In the genomic region with DNA sequence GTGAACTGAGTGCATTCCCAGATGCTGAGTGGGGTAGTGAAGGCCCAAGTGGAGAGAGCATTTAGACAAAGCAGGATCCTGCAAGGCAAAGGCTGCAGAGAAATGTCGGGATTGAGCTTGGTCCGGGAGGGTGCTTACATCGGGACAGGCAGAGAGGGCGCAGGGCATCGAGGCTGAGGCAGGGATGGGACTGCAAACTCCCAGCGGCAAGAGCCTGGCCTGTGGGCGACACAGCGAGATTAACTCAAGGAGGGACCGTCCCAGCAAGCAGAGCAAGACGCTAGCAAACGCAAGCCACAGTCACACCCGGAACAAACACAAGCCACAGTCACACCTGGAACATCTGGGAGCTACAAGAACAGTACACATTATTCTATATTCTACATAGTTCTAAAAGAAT, we compare ENCODE assay signal across 33 cellular contexts.
"Had no signal": no experiment of that assay in that cellular context is flagged by ENCODE, and none has a peak within 500 bp of the region (broad histone marks: within the 10 kb centered on the region; RNA-seq: fewer than 3 reads in every experiment).

No MANE protein-coding gene starts in this region.

- H3K9me3 ChIP-seq: gastrocnemius medialis had no signal

- H3K9me3 Mint-ChIP-seq: activated CD4-positive, alpha-beta memory T cell treated with anti-CD3 and anti-CD28 coated beads for 36 hours; activated CD4-positive, alpha-beta T cell treated with anti-CD3 and anti-CD28 coated beads, Interleukin-2, amount 10 ng/mL, durations not matched to agents 24 days and 14 days; activated T-helper 1 cell treated with anti-CD3 and anti-CD28 coated beads, Interleukin-12 subunit alpha, Interleukin-12 subunit beta, Interleukin-2, Interleukin-4 antibody, amounts not matched to agents 30 ng/mL and 10 ng/mL and 1 ng/mL, durations not matched to agents 14 hours and 24 hours and 36 hours; activated T-helper 2 cell treated with anti-CD3 and anti-CD28 coated beads, Interferon-gamma antibody, Interleukin-2, Interleukin-4, amounts not matched to agents 10 μg/mL and 5 μg/mL and 100 μg/mL, durations not matched to agents 14 hours and 24 hours and 36 hours; effector memory CD8-positive, alpha-beta T cell had no signal

- FAIRE-seq: astrocyte, bronchial epithelial cell had no signal

- H3K27ac ChIP-seq: brain microvascular endothelial cell, esophagus muscularis mucosa, foreskin keratinocyte, gastrocnemius medialis had no signal

- ATAC-seq: activated CD4-positive, alpha-beta T cell treated with anti-CD3 and anti-CD28 coated beads for 36 hours; activated CD8-positive, alpha-beta memory T cell treated with anti-CD3 and anti-CD28 coated beads, Interleukin-2, amount 10 ng/mL, durations not matched to agents 7 days and 5 days; activated CD8-positive, alpha-beta T cell treated with anti-CD3 and anti-CD28 coated beads, Interleukin-2, amount 10 ng/mL, durations not matched to agents 7 days and 5 days; effector memory CD8-positive, alpha-beta T cell; foreskin keratinocyte; gastrocnemius medialis had no signal

- H3K27me3 ChIP-seq: brain microvascular endothelial cell, foreskin keratinocyte, gastrocnemius medialis had no signal

- H3K4me1 ChIP-seq: esophagus muscularis mucosa, foreskin keratinocyte, gastrocnemius medialis had no signal

- H3K36me3 Mint-ChIP-seq: activated CD4-positive, alpha-beta memory T cell treated with anti-CD3 and anti-CD28 coated beads for 36 hours; activated CD8-positive, alpha-beta memory T cell treated with anti-CD3 and anti-CD28 coated beads, Interleukin-2, amount 10 ng/mL, durations not matched to agents 7 days and 5 days; activated naive CD8-positive, alpha-beta T cell had no signal

- H3K4me3 Mint-ChIP-seq: activated CD4-positive, alpha-beta memory T cell treated with anti-CD3 and anti-CD28 coated beads for 36 hours; activated CD4-positive, alpha-beta T cell treated with anti-CD3 and anti-CD28 coated beads for 36 hours; activated CD4-positive, alpha-beta T cell treated with anti-CD3 and anti-CD28 coated beads, Interleukin-2, amount 10 ng/mL, durations not matched to agents 24 days and 14 days; activated CD8-positive, alpha-beta memory T cell treated with anti-CD3 and anti-CD28 coated beads, Interleukin-2, amount 10 ng/mL, durations not matched to agents 7 days and 5 days; activated CD8-positive, alpha-beta T cell treated with anti-CD3 and anti-CD28 coated beads, Interleukin-2, amount 10 ng/mL, durations not matched to agents 7 days and 5 days; activated naive CD8-positive, alpha-beta T cell; activated T-helper 1 cell treated with anti-CD3 and anti-CD28 coated beads, Interleukin-12 subunit alpha, Interleukin-12 subunit beta, Interleukin-2, Interleukin-4 antibody, amounts not matched to agents 30 ng/mL and 10 ng/mL and 1 ng/mL, durations not matched to agents 14 hours and 24 hours and 36 hours; effector memory CD8-positive, alpha-beta T cell had no signal

- H3K4me3 ChIP-seq: esophagus muscularis mucosa, gastrocnemius medialis had no signal

- DNase-seq: activated CD4-positive, alpha-beta memory T cell treated with anti-CD3 and anti-CD28 coated beads for 36 hours; activated CD4-positive, alpha-beta T cell treated with anti-CD3 and anti-CD28 coated beads for 36 hours; activated CD4-positive, alpha-beta T cell treated with anti-CD3 and anti-CD28 coated beads, Interleukin-2, amount 10 ng/mL, durations not matched to agents 24 days and 14 days; activated CD4-positive, CD25-positive, alpha-beta regulatory T cell; activated CD4-positive, CD25-positive, alpha-beta regulatory T cell treated with anti-CD3 and anti-CD28 coated beads, Interleukin-2, amount 50 U/mL, for 72 hours; activated CD8-positive, alpha-beta memory T cell treated with anti-CD3 and anti-CD28 coated beads, Interleukin-2, amount 10 ng/mL, durations not matched to agents 7 days and 5 days; activated CD8-positive, alpha-beta memory T cell treated with anti-CD3 and anti-CD28 coated beads, Interleukin-2, amount 50 U/mL, for 4 hours; activated CD8-positive, alpha-beta T cell treated with anti-CD3 and anti-CD28 coated beads, Interleukin-2, amount 10 ng/mL, durations not matched to agents 7 days and 5 days; activated gamma-delta T cell treated with Interleukin-2 at 50 U/mL for 16 hours; activated naive CD4-positive, alpha-beta T cell treated with anti-CD3 and anti-CD28 coated beads, Interleukin-2, amount 50 U/mL, for 16 hours; activated naive CD4-positive, alpha-beta T cell treated with Interleukin-2 at 50 U/mL for 16 hours; activated T-cell treated with anti-CD3 and anti-CD28 coated beads, Interleukin-2, amount 50 U/mL, for 1 hour; activated T-cell treated with anti-CD3 and anti-CD28 coated beads, Interleukin-2, amount 50 U/mL, for 48 hours; amniotic stem cell; anterior cingulate cortex; brain microvascular endothelial cell; central memory CD4-positive, alpha-beta T cell; cerebellar nuclear complex; cortex of kidney; dermis blood vessel endothelial cell; effector CD4-positive, alpha-beta T cell; effector memory CD8-positive, alpha-beta T cell; erythroblast; foreskin keratinocyte; gastrocnemius medialis; glutamatergic neuron; T-helper 2 cell had no signal

- H3K27ac Mint-ChIP-seq: activated CD4-positive, alpha-beta memory T cell treated with anti-CD3 and anti-CD28 coated beads for 36 hours; activated CD4-positive, alpha-beta T cell treated with anti-CD3 and anti-CD28 coated beads for 36 hours; activated CD4-positive, alpha-beta T cell treated with anti-CD3 and anti-CD28 coated beads, Interleukin-2, amount 10 ng/mL, durations not matched to agents 24 days and 14 days; activated CD8-positive, alpha-beta memory T cell treated with anti-CD3 and anti-CD28 coated beads, Interleukin-2, amount 10 ng/mL, durations not matched to agents 7 days and 5 days; activated CD8-positive, alpha-beta T cell treated with anti-CD3 and anti-CD28 coated beads, Interleukin-2, amount 10 ng/mL, durations not matched to agents 7 days and 5 days; activated naive CD8-positive, alpha-beta T cell; activated T-helper 1 cell treated with anti-CD3 and anti-CD28 coated beads, Interleukin-12 subunit alpha, Interleukin-12 subunit beta, Interleukin-2, Interleukin-4 antibody, amounts not matched to agents 30 ng/mL and 10 ng/mL and 1 ng/mL, durations not matched to agents 14 hours and 24 hours and 36 hours; activated T-helper 2 cell treated with anti-CD3 and anti-CD28 coated beads, Interferon-gamma antibody, Interleukin-2, Interleukin-4, amounts not matched to agents 10 μg/mL and 5 μg/mL and 100 μg/mL, durations not matched to agents 14 hours and 24 hours and 36 hours; effector memory CD8-positive, alpha-beta T cell had no signal

- H3K4me1 Mint-ChIP-seq: activated CD4-positive, alpha-beta T cell treated with anti-CD3 and anti-CD28 coated beads for 36 hours; activated CD4-positive, alpha-beta T cell treated with anti-CD3 and anti-CD28 coated beads, Interleukin-2, amount 10 ng/mL, durations not matched to agents 24 days and 14 days; activated CD8-positive, alpha-beta memory T cell treated with anti-CD3 and anti-CD28 coated beads, Interleukin-2, amount 10 ng/mL, durations not matched to agents 7 days and 5 days had no signal

- H3K27me3 Mint-ChIP-seq: activated CD8-positive, alpha-beta memory T cell treated with anti-CD3 and anti-CD28 coated beads, Interleukin-2, amount 10 ng/mL, durations not matched to agents 7 days and 5 days; activated naive CD8-positive, alpha-beta T cell; effector memory CD8-positive, alpha-beta T cell had no signal

- H3K36me3 ChIP-seq: brain microvascular endothelial cell, esophagus muscularis mucosa, gastrocnemius medialis had no signal
